20 cellular contexts compared by ENCODE assay signal in the genomic region with DNA sequence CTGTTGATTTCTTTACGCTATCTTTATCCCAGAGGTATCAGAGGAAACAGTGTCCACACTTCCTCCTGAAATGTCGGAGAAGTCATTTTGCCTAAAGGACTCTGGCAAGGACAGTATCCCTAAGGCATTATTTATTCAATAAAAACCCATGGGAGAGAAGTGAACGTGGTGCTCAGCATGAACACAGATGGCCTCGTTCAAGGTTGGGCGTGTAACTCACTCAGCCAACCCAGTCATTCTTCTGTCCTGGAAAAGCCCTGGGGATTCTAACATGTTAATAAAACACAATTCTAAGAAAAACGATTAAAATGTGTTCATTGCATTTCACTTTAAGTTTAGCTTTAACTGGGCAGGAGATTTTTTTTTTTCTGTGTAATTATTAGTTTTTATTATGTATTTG.
DNase-seq lines count a peak whose midpoint lies in the region; ATAC-seq lines count a peak whose summit lies in the region.
"Had no signal": no experiment of that assay in that cellular context is flagged by ENCODE, and none has a peak within 500 bp of the region (broad histone marks: within the 10 kb centered on the region; RNA-seq: fewer than 3 reads in every experiment).

No MANE protein-coding gene starts in this region.

- no peak overlapping the region for H3K4me3 ChIP-seq in right cardiac atrium (ENCODE audit: low read length)
- H3K4me3 ChIP-seq: GM23248 had no signal

- DNase-seq in Right ventricle myocardium superior (no peak), right cardiac atrium (no peak), NCI-H69 (lab: John Stamatoyannopoulos, UW) (peak; percentile 96), left cardiac atrium (no peak), SHP77 treated with DMSO at 0.1 percent for 48 hours (lab: John Stamatoyannopoulos, UW) (no peak), A172 (ENCODE audit: low spot score) (no peak)
- DNase-seq: BE2C; DMS53; GM23248; H7; Karpas-422; NCI-H1105; NCI-H1436 treated with DMSO at 0.1 percent for 48 hours; NCI-H2029; NK-92 treated with Interleukin-12 subunit alpha and Interleukin-12 subunit beta, amount 100 ng/mL, for 24 hours; SK-N-SH; SW 1271 had no signal

- intact Hi-C loops in Right ventricle myocardium superior (cut with DNase I) (no loop called here), right cardiac atrium (cut with DNase I) (no loop called here), left cardiac atrium (cut with DNase I) (no loop called here)

- no peak overlapping the region for H3K27ac ChIP-seq in right cardiac atrium (ENCODE audit: low read length)
- H3K27ac ChIP-seq: GM23248, RWPE1 had no signal

- ATAC-seq in Right ventricle myocardium superior (ENCODE audit: poor library complexity) (peak; percentile 84), right cardiac atrium (no peak), left cardiac atrium (peak; percentile 30 to 44), HG02852 (IDR thresholded peaks at IDR 0.05; ENCODE audit: unreplicated experiment) (no peak)
- ATAC-seq: HepG2 had no signal

- no peaks in the 10 kb centered on the region for H3K4me1 ChIP-seq in right cardiac atrium (ENCODE audit: control insufficient read depth, insufficient read depth, low read length)
- H3K4me1 ChIP-seq: BE2C had no signal

- no peaks in the 10 kb centered on the region for H3K27me3 ChIP-seq in right cardiac atrium (ENCODE audit: control insufficient read depth, insufficient read depth)
- H3K27me3 ChIP-seq: BE2C had no signal

- H3K9me3 ChIP-seq in right cardiac atrium (ENCODE audit: control insufficient read depth, low read length): no peaks in the 10 kb centered on the region
- H3K9me3 ChIP-seq: BE2C, SK-N-SH had no signal

- WGBS in right cardiac atrium: 51% methylated on average over 6 of the region's 6 CpGs

Comparison
In these comparisons a context has a peak if more than half of its experiments do, and no peak if none do; other contexts are left out.
1. ATAC-seq: peak in Right ventricle myocardium superior (single experiment) and left cardiac atrium (2 of 2); none in right cardiac atrium (0 of 2) and HG02852 (single experiment).